In genomic region chr3:69698728-69699127, GRCh38 we compare ENCODE assay signal across 12 cellular contexts. TPM values are rescaled to one million over a fixed set of nuclear protein-coding genes. Genes with fewer than 3 reads are reported as not detected.
DNase-seq lines count a peak whose midpoint lies in the region; ATAC-seq, FAIRE-seq and TF ChIP-seq lines count a peak whose summit lies in the region.
"Had no signal": no experiment of that assay in that cellular context is flagged by ENCODE, and none has a peak within 500 bp of the region (broad histone marks: within the 10 kb centered on the region; RNA-seq: fewer than 3 reads in every experiment).

No MANE protein-coding gene starts in this region.

- no peak for TF ChIP-seq CTCF in foreskin keratinocyte (conservative IDR thresholded peaks at IDR 0.05)

- no peaks in the 10 kb centered on the region for H3K36me3 ChIP-seq in CD8-positive, alpha-beta memory T cell (ENCODE audit: insufficient read depth, low read length)

- no peak for ATAC-seq in foreskin keratinocyte
- ATAC-seq: CD8-positive, alpha-beta T cell; GM23338 had no signal

- no peaks in the 10 kb centered on the region for H3K36me3 Mint-ChIP-seq in CD8-positive, alpha-beta memory T cell
- H3K36me3 Mint-ChIP-seq: CD14-positive monocyte; CD8-positive, alpha-beta T cell had no signal

- H3K9me3 ChIP-seq in CD8-positive, alpha-beta memory T cell (ENCODE audit: low read length): no peaks in the 10 kb centered on the region

- H3K27me3 Mint-ChIP-seq in CD8-positive, alpha-beta memory T cell: no peaks in the 10 kb centered on the region

- H3K4me1 ChIP-seq in CD8-positive, alpha-beta memory T cell (ENCODE audit: insufficient read depth, low read length): no peaks in the 10 kb centered on the region
- no peaks in the 10 kb centered on the region for H3K4me1 ChIP-seq in foreskin keratinocyte

- peaks cover 0 to 18% (median 3%) of the 10 kb centered on the region in 5 donors for H3K9me3 Mint-ChIP-seq in CD8-positive, alpha-beta memory T cell

- no peaks in the 10 kb centered on the region for H3K4me1 Mint-ChIP-seq in CD8-positive, alpha-beta memory T cell
- H3K4me1 Mint-ChIP-seq: GM23338 had no signal

- no peak overlapping the region for H3K27ac ChIP-seq in CD8-positive, alpha-beta memory T cell (ENCODE audit: low read depth, low read length)
- no peak overlapping the region for H3K27ac ChIP-seq in foreskin keratinocyte

- H3K4me3 Mint-ChIP-seq in CD8-positive, alpha-beta memory T cell: no peak overlapping the region
- H3K4me3 Mint-ChIP-seq: CD14-positive monocyte; CD8-positive, alpha-beta T cell; GM23338 had no signal

- H3K4me3 ChIP-seq in CD8-positive, alpha-beta memory T cell (ENCODE audit: low read length): no peak overlapping the region
- H3K4me3 ChIP-seq: GM23338 had no signal

- POLR2A ChIA-PET in CD8-positive, alpha-beta memory T cell (lab: Charles Lee): no interaction called here

- CTCF ChIA-PET in CD8-positive, alpha-beta memory T cell (lab: Charles Lee): no interaction called here

- H3K27ac Mint-ChIP-seq in CD8-positive, alpha-beta memory T cell: no peak overlapping the region
- H3K27ac Mint-ChIP-seq: CD14-positive monocyte; CD8-positive, alpha-beta T cell; GM23338 had no signal

- DNase-seq in HT1080 (ENCODE audit: low read depth): peak; percentile 40
- DNase-seq in RCC 7860 (ENCODE audit: low spot score): no peak
- DNase-seq in glomerular visceral epithelial cell (ENCODE audit: extremely low spot score): peak; percentile 35
- DNase-seq in CD8-positive, alpha-beta memory T cell: no peak
- DNase-seq in cerebellar cortex (ENCODE audit: low spot score): no peak
- no peak for DNase-seq in foreskin keratinocyte
- DNase-seq: CD8-positive, alpha-beta T cell; DMS53; H7 had no signal

- H3K27me3 ChIP-seq in CD8-positive, alpha-beta memory T cell (ENCODE audit: insufficient read depth, low read length, poor library complexity, severe bottlenecking): no peaks in the 10 kb centered on the region
- H3K27me3 ChIP-seq in foreskin keratinocyte: no peaks in the 10 kb centered on the region

- peak; percentile 8 for FAIRE-seq in RCC 7860 (lab: Jason Lieb, UNC)

RNA-seq across cellular contexts. Expression of gene MITF, which starts 40.5 kb away (rescaled TPM):
- total RNA-seq in HT1080 (2014; rRNA removed; shearing (Covaris generic)): 3.7 and 6.5 TPM in 2 replicates
- 4.1 and 5.1 TPM in 2 replicates for polyA plus RNA-seq in HT1080 (2015; cell fraction: cytosol; rRNA removed)
- polyA plus RNA-seq in HT1080 (2015; cell fraction: nucleus; rRNA removed): 4.0 and 4.8 TPM in 2 replicates
- under 1 TPM; 0.38 to 0.81 TPM for total RNA-seq in CD8-positive, alpha-beta memory T cell
- polyA plus RNA-seq in CD8-positive, alpha-beta memory T cell: not detected
- total RNA-seq in foreskin keratinocyte: 1.3 and 1.8 TPM in 2 replicates
- polyA plus RNA-seq in foreskin keratinocyte: 0.47 and 0.51 TPM in 2 replicates
- total RNA-seq: CD8-positive, alpha-beta T cell; HT-29 had no signal

Comparison
In these comparisons a context has a peak if more than half of its experiments do, and no peak if none do; other contexts are left out.
1. DNase-seq: peak in HT1080 (single experiment) and glomerular visceral epithelial cell (single experiment); none in RCC 7860 (single experiment), CD8-positive, alpha-beta memory T cell (0 of 5), cerebellar cortex (single experiment) and foreskin keratinocyte (0 of 2).